Comparison of ENCODE assay signal across 12 cellular contexts in genomic region chr6:34673079-34673478, GRCh38. TPM values are rescaled to one million over a fixed set of nuclear protein-coding genes. Genes with fewer than 3 reads are reported as not detected.
A peak's percentile ranks its signal among the peaks of the same experiment; 100 is the strongest.
DNase-seq lines count a peak whose midpoint lies in the region; ATAC-seq and TF ChIP-seq lines count a peak whose summit lies in the region.
"Had no signal": no experiment of that assay in that cellular context is flagged by ENCODE, and none has a peak within 500 bp of the region (broad histone marks: within the 10 kb centered on the region; RNA-seq: fewer than 3 reads in every experiment).

No MANE protein-coding gene starts in this region.

- no peak overlapping the region for H2AFZ ChIP-seq in OCI-LY7 (ENCODE audit: low read length)

- peak; percentile 60 for DNase-seq in GM12865 (ENCODE audit: low read depth)
- peak; percentile 56 for DNase-seq in OCI-LY7 (ENCODE audit: low spot score)
- DNase-seq in chondrocyte (ENCODE audit: low spot score), result no peak
- no peak for DNase-seq in progenitor cell of endocrine pancreas (ENCODE audit: low spot score, unreplicated experiment)
- DNase-seq in GDM1 (lab: John Stamatoyannopoulos, UW), result no peak
- DNase-seq in HUDEP-2 (lab: John Stamatoyannopoulos, UW; ENCODE audit: unreplicated experiment in 76 of 76), result no peak
- DNase-seq in NCI-H2081 (lab: John Stamatoyannopoulos, UW), result no peak
- DNase-seq: hypothalamus; NK-92 treated with Interleukin-12 subunit alpha and Interleukin-12 subunit beta, amount 100 ng/mL, for 24 hours had no signal

- peaks cover 87% of the 10 kb centered on the region for H3K79me2 ChIP-seq in OCI-LY7 (ENCODE audit: insufficient read depth, low read depth, low read length)

- H3K4me1 ChIP-seq in OCI-LY7 (ENCODE audit: insufficient read depth, low read length, poor library complexity, severe bottlenecking), result peaks cover 85% of the 10 kb centered on the region

- no peaks in the 10 kb centered on the region for H3K27me3 Mint-ChIP-seq in chondrocyte (ENCODE audit: low read depth)
- no peaks in the 10 kb centered on the region for H3K27me3 Mint-ChIP-seq in progenitor cell of endocrine pancreas

- CTCF ChIA-PET in OCI-LY7 (lab: Charles Lee; ENCODE audit: unreplicated experiment), result interaction anchor here (0.8 to 1.2 kb wide), 2 partner anchors 15 to 16 kb away, joined by 3 to 5 read pairs; no protein-coding TSS in a partner anchor

- H3K4me2 ChIP-seq in OCI-LY7 (ENCODE audit: low read length), result peak overlapping the region; percentile 75

- H3K9me3 Mint-ChIP-seq in chondrocyte (ENCODE audit: low read depth) (no peaks in the 10 kb centered on the region), progenitor cell of endocrine pancreas (ENCODE audit: low read depth) (no peaks in the 10 kb centered on the region)

- H3K9me2 ChIP-seq in OCI-LY7 (ENCODE audit: insufficient read depth, low read length), result no peaks in the 10 kb centered on the region

- no peaks in the 10 kb centered on the region for H4K20me1 ChIP-seq in OCI-LY7 (ENCODE audit: insufficient read depth, low read length)

- BruUV-seq in OCI-LY7 (replicated peaks; lab: Mats Ljungman, UMichigan), result TSS peak; percentile 38

- no peak overlapping the region for H3K4me3 Mint-ChIP-seq in chondrocyte (ENCODE audit: unreplicated experiment)
- no peak overlapping the region for H3K4me3 Mint-ChIP-seq in progenitor cell of endocrine pancreas (ENCODE audit: low read depth)

- H3K27ac ChIP-seq in OCI-LY7 (ENCODE audit: low read depth, low read length, poor library complexity, severe bottlenecking), result peak overlapping the region; percentile 99
- H3K27ac ChIP-seq: cardiac muscle cell had no signal

- H3K4me3 ChIP-seq in GM12865 (ENCODE audit: low read depth, low read length) (peak overlapping the region; percentile 66), OCI-LY7 (ENCODE audit: low read depth, low read length, poor library complexity, severe bottlenecking) (peak overlapping the region; percentile 54)
- H3K4me3 ChIP-seq: cardiac muscle cell, pancreas had no signal

- no peak for ATAC-seq in HG03095 (IDR thresholded peaks at IDR 0.05; ENCODE audit: unreplicated experiment)

- H3K36me3 Mint-ChIP-seq in chondrocyte (ENCODE audit: low read depth) (peaks cover 2% of the 10 kb centered on the region), progenitor cell of endocrine pancreas (ENCODE audit: insufficient read depth) (peaks cover 2% of the 10 kb centered on the region)

- H3K27ac Mint-ChIP-seq in chondrocyte (ENCODE audit: unreplicated experiment), result peak overlapping the region; percentile 12
- peak overlapping the region; percentile 3 for H3K27ac Mint-ChIP-seq in progenitor cell of endocrine pancreas

- H3K36me3 ChIP-seq in OCI-LY7 (ENCODE audit: insufficient read depth, low read length), result peaks cover 44% of the 10 kb centered on the region
- H3K36me3 ChIP-seq: cardiac muscle cell, pancreas had no signal

- TF ChIP-seq CTCF in GM12865 (IDR thresholded peaks at IDR 0.05; ENCODE audit: insufficient read depth, low read depth, low read length, missing control alignments), result no peak
- TF ChIP-seq CTCF in OCI-LY7 (conservative IDR thresholded peaks at IDR 0.05; ENCODE audit: low read length), result no peak
- no peak for TF ChIP-seq CTCF in chondrocyte (IDR thresholded peaks at IDR 0.05)
- TF ChIP-seq CTCF in progenitor cell of endocrine pancreas (IDR thresholded peaks at IDR 0.05; ENCODE audit: unreplicated experiment), result no peak

- intact Hi-C loops in OCI-LY7 (cut with micrococcal nuclease; ENCODE audit: unreplicated experiment), result loop anchor here (10.0 kb wide), 2 partner anchors 212 to 438 kb away; partner anchors contain the start of genes ANKS1A, HMGA1 and TAF11

- H3K9me3 ChIP-seq in OCI-LY7 (ENCODE audit: low read length), result peaks cover 4% of the 10 kb centered on the region; the same call in 1 of the 2 replicates
- H3K9me3 ChIP-seq: pancreas had no signal

- H3K4me1 Mint-ChIP-seq in chondrocyte (ENCODE audit: low read depth) (peaks cover 30% of the 10 kb centered on the region), progenitor cell of endocrine pancreas (ENCODE audit: low read depth) (peaks cover 19% of the 10 kb centered on the region)

- POLR2A ChIA-PET in OCI-LY7 (lab: Charles Lee), result interaction anchor here (0.6 to 8.0 kb wide), 11 partner anchors 8 to 302 kb away, joined by 3 to 139 read pairs (median 5); partner anchors contain the start of gene ILRUN

RNA-seq across cellular contexts. Expression of gene ILRUN, which starts 23.5 kb away (rescaled TPM):
- total RNA-seq in OCI-LY7 (2014; rRNA removed; shearing (Covaris generic)), result 25.6 and 27.1 TPM in 2 replicates
- total RNA-seq in OCI-LY7 (2022), result 77.6 and 82.7 TPM in 2 replicates
- total RNA-seq in chondrocyte, result 41.0 to 45.9 TPM (median 42.4 TPM) in 3 replicates
- total RNA-seq in progenitor cell of endocrine pancreas, result 55.2 and 56.3 TPM in 2 replicates

Comparison
In these comparisons a context has a peak if more than half of its experiments do, and no peak if none do; other contexts are left out.
1. DNase-seq: peak in GM12865 (single experiment) and OCI-LY7 (single experiment); none in chondrocyte (single experiment), progenitor cell of endocrine pancreas (single experiment), GDM1 (single experiment), HUDEP-2 (0 of 76) and NCI-H2081 (0 of 2).